26 cellular contexts compared by ENCODE assay signal in the genomic region with DNA sequence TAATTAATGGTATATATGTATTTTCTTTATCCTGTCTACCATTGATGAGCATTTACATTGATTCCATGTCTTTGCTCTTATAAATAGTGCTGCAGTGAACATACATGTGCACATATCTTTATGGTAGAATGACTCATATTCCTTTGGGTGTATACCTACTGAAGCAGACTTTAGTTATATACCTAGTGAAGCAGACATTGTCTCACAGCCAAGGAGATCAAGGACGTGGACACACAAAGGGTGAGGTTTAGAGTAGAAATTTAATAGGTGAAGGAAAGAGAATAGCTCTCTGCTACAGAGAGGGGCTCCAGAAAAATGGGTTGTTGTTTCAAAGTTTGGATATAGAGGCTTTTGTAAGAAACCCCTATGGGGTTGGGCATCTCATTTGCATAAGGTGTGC.
"Had no signal": no experiment of that assay in that cellular context is flagged by ENCODE, and none has a peak within 500 bp of the region (broad histone marks: within the 10 kb centered on the region; RNA-seq: fewer than 3 reads in every experiment).

No MANE protein-coding gene starts in this region.

- H3K4me1 ChIP-seq: neural progenitor cell, parathyroid adenoma, right lobe of liver, stomach, upper lobe of left lung, vagina had no signal

- H3K27ac ChIP-seq: neural progenitor cell, ovary, parathyroid adenoma, psoas muscle, right lobe of liver, sigmoid colon, stomach, thoracic aorta, thyroid gland, tibial nerve, upper lobe of left lung, vagina had no signal

- ATAC-seq: natural killer cell; psoas muscle; right cardiac atrium; right lobe of liver; stimulated activated effector memory CD8-positive, alpha-beta T cell treated with anti-CD3 and anti-CD28 coated beads, Interleukin-12 subunit alpha, Interleukin-12 subunit beta, amount 100 ng/mL, for 72 hours; stimulated activated naive B cell treated with anti-CD40 and anti-IgM and Interleukin-4, amounts not matched to agents 10 μg/mL and 1 μg/mL and 100 μg/mL, for 72 hours had no signal

- H3K4me2 ChIP-seq: neural progenitor cell had no signal

- H3K27me3 ChIP-seq: neural progenitor cell, ovary, right lobe of liver, sigmoid colon, stomach, thyroid gland, tibial nerve, upper lobe of left lung, vagina had no signal

- FAIRE-seq: small intestine, urothelium cell line had no signal

- H3K4me3 ChIP-seq: neural progenitor cell, ovary, psoas muscle, right lobe of liver, sigmoid colon, stomach, thoracic aorta, thyroid gland, tibial nerve, upper lobe of left lung, vagina had no signal

- H2AFZ ChIP-seq: neural progenitor cell, parathyroid adenoma had no signal

- DNase-seq: natural killer cell; occipital lobe; ovary; posterior cingulate gyrus; psoas muscle; right cardiac atrium; right lobe of liver; sigmoid colon; small intestine; stimulated activated CD4-positive, alpha-beta T cell treated with anti-CD3 and anti-CD28 coated beads, Interleukin-15, amount 100 ng/mL, for 24 hours; stimulated activated CD4-positive, alpha-beta T cell treated with anti-CD3 and anti-CD28 coated beads, Interleukin-2, amount 100 ng/mL, for 24 hours; stimulated activated CD4-positive, alpha-beta T cell treated with anti-CD3 and anti-CD28 coated beads, Interleukin-2, amount 100 ng/mL, for 48 hours; stimulated activated CD4-positive, alpha-beta T cell treated with anti-CD3 and anti-CD28 coated beads, Interleukin-4, amount 100 ng/mL, for 24 hours; stimulated activated naive B cell treated with anti-CD40 and anti-IgM and Interleukin-4, amounts not matched to agents 10 μg/mL and 1 μg/mL and 100 μg/mL, for 72 hours; stimulated activated naive CD4-positive, alpha-beta T cell treated with Interleukin-2 at 50 U/mL for 16 hours; stomach; thyroid gland; trophoblast cell; upper lobe of left lung had no signal

- H3K9me3 ChIP-seq: ovary, psoas muscle, sigmoid colon, stomach, thoracic aorta, thyroid gland, tibial nerve, upper lobe of left lung, vagina had no signal

- H3K36me3 ChIP-seq: neural progenitor cell, ovary, right lobe of liver, sigmoid colon, stomach, thoracic aorta, thyroid gland, tibial nerve, upper lobe of left lung, vagina had no signal

- H3K79me2 ChIP-seq: parathyroid adenoma had no signal
